ENCODE assay signal across 24 cellular contexts in genomic region chr6:168018664-168019063, GRCh38. TPM values are rescaled to one million over a fixed set of nuclear protein-coding genes. Genes with fewer than 3 reads are reported as not detected.
DNase-seq lines count a peak whose midpoint lies in the region; TF ChIP-seq lines count a peak whose summit lies in the region.
"Had no signal": no experiment of that assay in that cellular context is flagged by ENCODE, and none has a peak within 500 bp of the region (broad histone marks: within the 10 kb centered on the region; RNA-seq: fewer than 3 reads in every experiment).

No MANE protein-coding gene starts in this region.

- peak overlapping the region in 1 of 2 experiments; percentile 12 for H2BK12ac ChIP-seq in mesenchymal stem cell (ENCODE audit: low read length in 2 of 2)

- H3K27me3 ChIP-seq in esophagus muscularis mucosa (peaks cover 0 to 28% (median 0%) of the 10 kb centered on the region in 4 donors), mesenchymal stem cell (ENCODE audit: control insufficient read depth in 1 of 2, insufficient read depth in 1 of 2, low read length in 2 of 2) (peaks cover 0 to 14% of the 10 kb centered on the region in 2 experiments), testis (no peaks in the 10 kb centered on the region)
- H3K27me3 ChIP-seq: BE2C had no signal

- no peak overlapping the region for H3K18ac ChIP-seq in mesenchymal stem cell (ENCODE audit: low read depth in 1 of 2, low read length in 2 of 2)

- no peaks in the 10 kb centered on the region for H3K79me1 ChIP-seq in mesenchymal stem cell (replicated peaks; ENCODE audit: low read length, poor library complexity, severe bottlenecking)

- DNase-seq in ecto neural progenitor cell (ENCODE audit: low spot score) (peak; percentile 37), esophagus muscularis mucosa (ENCODE audit: extremely low spot score) (peak; percentile 87), mesenchymal stem cell (no peak), ureter (ENCODE audit: low spot score) (peak; percentile 38), dedifferentiated amniotic fluid mesenchymal stem cell (ENCODE audit: extremely low spot score) (no peak), testis (no peak)
- no peak for DNase-seq in stimulated activated CD4-positive, alpha-beta T cell treated with anti-CD3 and anti-CD28 coated beads, Interleukin-1b, Interleukin-23, amount 100 ng/mL, for 48 hours
- DNase-seq: ACHN; BE2C; C1 segment of cervical spinal cord; CD4-positive, CD25-positive, alpha-beta regulatory T cell; CD8-positive, alpha-beta memory T cell; COR-L47; DMS 273 treated with DMSO at 0.1 percent for 48 hours; DMS53; DND-41; EL; GM23248; HFFc6; IMR-90 had no signal

- no peak overlapping the region for H4K91ac ChIP-seq in mesenchymal stem cell (ENCODE audit: low read length)

- H3K14ac ChIP-seq in mesenchymal stem cell (ENCODE audit: low read length in 2 of 2) = no peak overlapping the region

- H3K4me3 ChIP-seq in esophagus muscularis mucosa = no peak overlapping the region
- H3K4me3 ChIP-seq in mesenchymal stem cell (ENCODE audit: insufficient read depth in 1 of 2, low read depth in 1 of 2, low read length in 2 of 2) = no peak overlapping the region
- no peak overlapping the region for H3K4me3 ChIP-seq in testis
- H3K4me3 ChIP-seq: GM12878, GM23248 had no signal

- intact Hi-C loops in esophagus muscularis mucosa (cut with DNase I) (no loop called here), testis (cut with DNase I; ENCODE audit: low total_unique reads) (no loop called here)

- no peak overlapping the region for H3K4me2 ChIP-seq in mesenchymal stem cell (ENCODE audit: low read length, poor library complexity, severe bottlenecking)

- H4K8ac ChIP-seq in mesenchymal stem cell (ENCODE audit: low read length) = no peak overlapping the region

- H2BK5ac ChIP-seq in mesenchymal stem cell (ENCODE audit: low read depth, low read length, poor library complexity, severe bottlenecking) = no peak overlapping the region

- WGBS in esophagus muscularis mucosa = 79% methylated on average over 11 of the region's 15 CpGs
- WGBS in mesenchymal stem cell = 95% methylated on average over 15 of the region's 15 CpGs
- 73 to 83% methylated on average over 10 to 15 of the region's 15 CpGs for WGBS in testis, 2 donors

- H3K4me1 ChIP-seq in esophagus muscularis mucosa (no peaks in the 10 kb centered on the region), mesenchymal stem cell (ENCODE audit: control insufficient read depth, insufficient read depth, low read depth, low read length) (no peaks in the 10 kb centered on the region), testis (peaks cover 7% of the 10 kb centered on the region)
- H3K4me1 ChIP-seq: BE2C had no signal

- H3K9ac ChIP-seq in mesenchymal stem cell (ENCODE audit: low read length) = no peak overlapping the region
- H3K9ac ChIP-seq: GM23248 had no signal

- no peak overlapping the region for H3K4ac ChIP-seq in mesenchymal stem cell (ENCODE audit: low read depth in 1 of 2, low read length in 2 of 2)

- H2BK120ac ChIP-seq in mesenchymal stem cell (ENCODE audit: low read depth, low read length) = no peak overlapping the region

- no peak for TF ChIP-seq CTCF in esophagus muscularis mucosa (IDR thresholded peaks at IDR 0.05)
- no peak for TF ChIP-seq CTCF in testis (IDR thresholded peaks at IDR 0.05)

- no peaks in the 10 kb centered on the region for H3K9me3 ChIP-seq in esophagus muscularis mucosa
- peaks cover 26% of the 10 kb centered on the region for H3K9me3 ChIP-seq in mesenchymal stem cell (ENCODE audit: control insufficient read depth, low read length)
- H3K9me3 ChIP-seq in testis = no peaks in the 10 kb centered on the region
- H3K9me3 ChIP-seq: BE2C had no signal

- H2BK15ac ChIP-seq in mesenchymal stem cell (ENCODE audit: low read depth, poor library complexity, severe bottlenecking) = peak overlapping the region; percentile 4

- TF ChIP-seq EP300 in esophagus muscularis mucosa (IDR thresholded peaks at IDR 0.05) = no peak

- H2AFZ ChIP-seq in mesenchymal stem cell (ENCODE audit: low read depth, low read length) = no peak overlapping the region
- H2AFZ ChIP-seq: GM23248 had no signal

- TF ChIP-seq POLR2A in esophagus muscularis mucosa (IDR thresholded peaks at IDR 0.05; ENCODE audit: low read depth) (no peak), testis (IDR thresholded peaks at IDR 0.05) (no peak)

- H3K36me3 ChIP-seq in esophagus muscularis mucosa (no peaks in the 10 kb centered on the region), mesenchymal stem cell (ENCODE audit: control insufficient read depth in 1 of 2, insufficient read depth in 2 of 2, low read depth in 1 of 2, low read length in 2 of 2) (no peaks in the 10 kb centered on the region), testis (ENCODE audit: low read depth, missing control alignments) (no peaks in the 10 kb centered on the region)
- H3K36me3 ChIP-seq: BE2C had no signal

- H2AK5ac ChIP-seq in mesenchymal stem cell (ENCODE audit: low read length, severe bottlenecking) = no peak overlapping the region

- no peak overlapping the region for H3K23ac ChIP-seq in mesenchymal stem cell (ENCODE audit: low read length in 2 of 2)

- H3K27ac ChIP-seq in esophagus muscularis mucosa (replicated peaks in 1 of 4) = no peak overlapping the region
- H3K27ac ChIP-seq in mesenchymal stem cell (ENCODE audit: low read length, poor library complexity, severe bottlenecking) = no peak overlapping the region
- H3K27ac ChIP-seq in testis = no peak overlapping the region
- H3K27ac ChIP-seq: GM23248, HL-60 had no signal

RNA-seq across cellular contexts. Expression of gene KIF25, which starts 21.2 kb away (rescaled TPM):
- total RNA-seq in esophagus muscularis mucosa = under 1 TPM in 1 of 4 donors, not detected in 3; 0.17 TPM
- 0.40 TPM for polyA plus RNA-seq in mesenchymal stem cell (2013, experiment 1 of 2)
- 0.63 TPM for polyA plus RNA-seq in mesenchymal stem cell (2013, experiment 2 of 2)
- total RNA-seq in ureter = not detected
- total RNA-seq in testis = 1 to 10 TPM; 1.6 to 5.0 TPM
- polyA plus RNA-seq in testis (ENCODE audit: insufficient read depth, low read depth, low replicate concordance) = 1.1 TPM
- total RNA-seq: CD4-positive, CD25-positive, alpha-beta regulatory T cell; CD8-positive, alpha-beta memory T cell; G401; GM12878; GM23248; HFFc6; HT1080; IMR-90 had no signal
- polyA plus RNA-seq: CD4-positive, CD25-positive, alpha-beta regulatory T cell; CD8-positive, alpha-beta memory T cell; GM12878; GM23248; IMR-90 had no signal

Comparison
In these comparisons a context has a peak if more than half of its experiments do, and no peak if none do; other contexts are left out.
1. DNase-seq: peak in ecto neural progenitor cell (single experiment), esophagus muscularis mucosa (single experiment) and ureter (single experiment); none in mesenchymal stem cell (single experiment), stimulated activated CD4-positive, alpha-beta T cell treated with anti-CD3 and anti-CD28 coated beads, Interleukin-1b, Interleukin-23, amount 100 ng/mL, for 48 hours (single experiment), dedifferentiated amniotic fluid mesenchymal stem cell (single experiment) and testis (single experiment).